Comparison of ENCODE assay signal across 31 cellular contexts in genomic region chr20:6909608-6910007, GRCh38.
"Had no signal": no experiment of that assay in that cellular context is flagged by ENCODE, and none has a peak within 500 bp of the region (broad histone marks: within the 10 kb centered on the region; RNA-seq: fewer than 3 reads in every experiment).

No MANE protein-coding gene starts in this region.

- H3K27me3 ChIP-seq: adrenal gland, ascending aorta, esophagus muscularis mucosa, uterus had no signal

- DNase-seq: activated CD4-positive, alpha-beta memory T cell treated with anti-CD3 and anti-CD28 coated beads for 36 hours; activated CD4-positive, alpha-beta T cell treated with anti-CD3 and anti-CD28 coated beads, Interleukin-2, amount 10 ng/mL, durations not matched to agents 24 days and 14 days; activated CD4-positive, CD25-positive, alpha-beta regulatory T cell treated with anti-CD3 and anti-CD28 coated beads, Interleukin-2, amount 50 U/mL, for 72 hours; activated CD8-positive, alpha-beta memory T cell treated with anti-CD3 and anti-CD28 coated beads, Interleukin-2, amount 50 U/mL, for 4 hours; activated effector memory CD4-positive, alpha-beta T cell treated with anti-CD3 and anti-CD28 coated beads, Interleukin-2, amount 50 U/mL, for 16 hours; activated naive CD4-positive, alpha-beta T cell treated with anti-CD3 and anti-CD28 coated beads for 36 hours; activated naive CD8-positive, alpha-beta T cell treated with anti-CD3 and anti-CD28 coated beads for 36 hours; activated T-cell treated with anti-CD3 and anti-CD28 coated beads, Interleukin-2, amount 50 U/mL, for 1 hour; adrenal gland; caudate nucleus; cortex of kidney; foreskin melanocyte; heart right ventricle; left cardiac atrium; left ventricle myocardium superior; naive thymus-derived CD4-positive, alpha-beta T cell; nucleus accumbens; pancreas; retina; stimulated activated CD4-positive, alpha-beta T cell treated with anti-CD3 and anti-CD28 coated beads, Interleukin-1b, Interleukin-23, amount 100 ng/mL, for 48 hours; stimulated activated CD4-positive, alpha-beta T cell treated with anti-CD3 and anti-CD28 coated beads, Interleukin-4, amount 100 ng/mL, for 4 hours; stimulated activated CD8-positive, alpha-beta memory T cell treated with anti-CD3 and anti-CD28 coated beads, Interleukin-4, amount 100 ng/mL, for 48 hours; stimulated activated naive CD8-positive, alpha-beta T cell treated with anti-CD3 and anti-CD28 coated beads, Interleukin-15, amount 100 ng/mL, for 72 hours; substantia nigra; T-helper 9 cell; uterus; WERI-Rb-1 had no signal

- H3K4me3 ChIP-seq: adrenal gland, ascending aorta, esophagus muscularis mucosa, heart right ventricle, pancreas, prostate gland, skin epidermis, uterus had no signal

- H3K4me1 ChIP-seq: adrenal gland, ascending aorta, esophagus muscularis mucosa, heart right ventricle, pancreas, prostate gland, uterus had no signal

- H3K36me3 ChIP-seq: adrenal gland, ascending aorta, esophagus muscularis mucosa, heart right ventricle, pancreas, prostate gland, uterus, WERI-Rb-1 had no signal

- H3K27ac ChIP-seq: adrenal gland, ascending aorta, esophagus muscularis mucosa, heart right ventricle, pancreas, prostate gland, skin epidermis, uterus, WERI-Rb-1 had no signal

- H3K9me3 ChIP-seq: adrenal gland, ascending aorta, esophagus muscularis mucosa, heart right ventricle, pancreas, prostate gland, uterus had no signal
